ENCODE assay signal across 1 cellular context in genomic region chr1:32964461-32965250, GRCh38.
TF ChIP-seq lines count a peak whose summit lies in the region.

TSS of gene RNF19B (minus strand) at chr1:32964809. CDS start at chr1:32964685, 124 bp downstream.

TF ChIP-seq in HepG2, 621 proteins besides CTCF, POLR2A, EP300 and RAD21 (continued from another document and continues in another):
- TF ChIP-seq ZNF251 (CRISPR knock-in tag; IDR thresholded peaks at IDR 0.05) (no peak), DPF2 (CRISPR knock-in tag; IDR thresholded peaks at IDR 0.05; ENCODE audit: borderline replicate concordance, low read depth) (no peak), ZNF205 (CRISPR knock-in tag; IDR thresholded peaks at IDR 0.05) (peak; percentile 71), ZXDC (CRISPR knock-in tag; IDR thresholded peaks at IDR 0.05) (peak; percentile 50; the same call in 1 of the 2 replicates), TGIF2 (CRISPR knock-in tag; IDR thresholded peaks at IDR 0.05) (no peak), HNRNPLL (IDR thresholded peaks at IDR 0.05; ENCODE audit: low read depth, low read length, poor library complexity, severe bottlenecking) (peak; percentile 90), GPN1 (CRISPR knock-in tag; IDR thresholded peaks at IDR 0.05; ENCODE audit: borderline replicate concordance) (no peak; the same call in 1 of the 2 replicates), DMAP1 (CRISPR knock-in tag; IDR thresholded peaks at IDR 0.05) (no peak; the same call in 1 of the 2 replicates), ZUFSP (CRISPR knock-in tag; IDR thresholded peaks at IDR 0.05; ENCODE audit: borderline replicate concordance) (no peak), KDM1A (CRISPR knock-in tag; IDR thresholded peaks at IDR 0.05) (no peak), KLF11 (CRISPR knock-in tag; IDR thresholded peaks at IDR 0.05) (no peak), RARG (CRISPR knock-in tag; IDR thresholded peaks at IDR 0.05; ENCODE audit: low read depth) (no peak), SATB2 (CRISPR knock-in tag; IDR thresholded peaks at IDR 0.05) (no peak), PHF20 (CRISPR knock-in tag; IDR thresholded peaks at IDR 0.05) (no peak; the same call in 1 of the 2 replicates), E2F2 (CRISPR knock-in tag; IDR thresholded peaks at IDR 0.05; ENCODE audit: borderline replicate concordance) (no peak), ZNF383 (CRISPR knock-in tag; IDR thresholded peaks at IDR 0.05; ENCODE audit: borderline replicate concordance) (no peak), SIN3A (IDR thresholded peaks at IDR 0.05; ENCODE audit: borderline replicate concordance, low read depth, low read length) (peak; percentile 55; the same call in 1 of the 2 replicates), RXRB (CRISPR knock-in tag; IDR thresholded peaks at IDR 0.05; ENCODE audit: borderline replicate concordance) (peak; percentile 56), KDM6A (CRISPR knock-in tag; IDR thresholded peaks at IDR 0.05; ENCODE audit: low read depth) (no peak), DDIT3 (CRISPR knock-in tag; IDR thresholded peaks at IDR 0.05) (no peak), ATM (IDR thresholded peaks at IDR 0.05; ENCODE audit: borderline replicate concordance) (no peak), ZNF768 (CRISPR knock-in tag; IDR thresholded peaks at IDR 0.05) (peak; percentile 67; the same call in 1 of the 2 replicates), ZMYM2 (CRISPR knock-in tag; IDR thresholded peaks at IDR 0.05) (no peak), ZNF713 (CRISPR knock-in tag; IDR thresholded peaks at IDR 0.05) (no peak), SRF (IDR thresholded peaks at IDR 0.05; ENCODE audit: low read depth, low read length) (no peak), THAP9 (CRISPR knock-in tag; IDR thresholded peaks at IDR 0.05; ENCODE audit: borderline replicate concordance) (peak; percentile 28; the same call in 1 of the 2 replicates), ZNF792 (CRISPR knock-in tag; IDR thresholded peaks at IDR 0.05) (peak; percentile 91), CREB1 (IDR thresholded peaks at IDR 0.05) (no peak), CREB1 (CRISPR knock-in tag; IDR thresholded peaks at IDR 0.05) (no peak), SALL2 (CRISPR knock-in tag; IDR thresholded peaks at IDR 0.05) (peak; percentile 72), CEBPB (IDR thresholded peaks at IDR 0.05; ENCODE audit: borderline replicate concordance, low read depth, low read length) (no peak), RARA (CRISPR knock-in tag; IDR thresholded peaks at IDR 0.05) (0 out of 2 replicates have a peak, but pooled peaks have one; percentile 26), IKZF4 (CRISPR knock-in tag; IDR thresholded peaks at IDR 0.05; ENCODE audit: borderline replicate concordance, low read depth, not compliant biosample characterization) (peak; percentile 22), ZNF670 (CRISPR knock-in tag; IDR thresholded peaks at IDR 0.05; ENCODE audit: borderline replicate concordance) (no peak), KLF9 (CRISPR knock-in tag; IDR thresholded peaks at IDR 0.05; ENCODE audit: low read depth) (no peak), ATF7-NPFF (CRISPR knock-in tag; IDR thresholded peaks at IDR 0.05; ENCODE audit: low read depth) (peak; percentile 84; the same call in 1 of the 2 replicates), ZBTB10 (CRISPR knock-in tag; IDR thresholded peaks at IDR 0.05; ENCODE audit: borderline replicate concordance) (no peak), CBX1 (IDR thresholded peaks at IDR 0.05; ENCODE audit: low read depth) (peak; percentile 64), ZSCAN9 (CRISPR knock-in tag; IDR thresholded peaks at IDR 0.05; ENCODE audit: borderline replicate concordance) (peak; percentile 84; the same call in 1 of the 2 replicates)
- TF ChIP-seq, protein P1, sequence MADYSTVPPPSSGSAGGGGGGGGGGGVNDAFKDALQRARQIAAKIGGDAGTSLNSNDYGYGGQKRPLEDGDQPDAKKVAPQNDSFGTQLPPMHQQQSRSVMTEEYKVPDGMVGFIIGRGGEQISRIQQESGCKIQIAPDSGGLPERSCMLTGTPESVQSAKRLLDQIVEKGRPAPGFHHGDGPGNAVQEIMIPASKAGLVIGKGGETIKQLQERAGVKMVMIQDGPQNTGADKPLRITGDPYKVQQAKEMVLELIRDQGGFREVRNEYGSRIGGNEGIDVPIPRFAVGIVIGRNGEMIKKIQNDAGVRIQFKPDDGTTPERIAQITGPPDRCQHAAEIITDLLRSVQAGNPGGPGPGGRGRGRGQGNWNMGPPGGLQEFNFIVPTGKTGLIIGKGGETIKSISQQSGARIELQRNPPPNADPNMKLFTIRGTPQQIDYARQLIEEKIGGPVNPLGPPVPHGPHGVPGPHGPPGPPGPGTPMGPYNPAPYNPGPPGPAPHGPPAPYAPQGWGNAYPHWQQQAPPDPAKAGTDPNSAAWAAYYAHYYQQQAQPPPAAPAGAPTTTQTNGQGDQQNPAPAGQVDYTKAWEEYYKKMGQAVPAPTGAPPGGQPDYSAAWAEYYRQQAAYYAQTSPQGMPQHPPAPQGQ (CRISPR knock-in tag; IDR thresholded peaks at IDR 0.05; ENCODE audit: borderline replicate concordance) = no peak
- TF ChIP-seq, protein P2, sequence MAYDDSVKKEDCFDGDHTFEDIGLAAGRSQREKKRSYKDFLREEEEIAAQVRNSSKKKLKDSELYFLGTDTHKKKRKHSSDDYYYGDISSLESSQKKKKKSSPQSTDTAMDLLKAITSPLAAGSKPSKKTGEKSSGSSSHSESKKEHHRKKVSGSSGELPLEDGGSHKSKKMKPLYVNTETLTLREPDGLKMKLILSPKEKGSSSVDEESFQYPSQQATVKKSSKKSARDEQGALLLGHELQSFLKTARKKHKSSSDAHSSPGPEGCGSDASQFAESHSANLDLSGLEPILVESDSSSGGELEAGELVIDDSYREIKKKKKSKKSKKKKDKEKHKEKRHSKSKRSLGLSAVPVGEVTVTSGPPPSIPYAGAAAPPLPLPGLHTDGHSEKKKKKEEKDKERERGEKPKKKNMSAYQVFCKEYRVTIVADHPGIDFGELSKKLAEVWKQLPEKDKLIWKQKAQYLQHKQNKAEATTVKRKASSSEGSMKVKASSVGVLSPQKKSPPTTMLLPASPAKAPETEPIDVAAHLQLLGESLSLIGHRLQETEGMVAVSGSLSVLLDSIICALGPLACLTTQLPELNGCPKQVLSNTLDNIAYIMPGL (CRISPR knock-in tag; IDR thresholded peaks at IDR 0.05; ENCODE audit: borderline replicate concordance in 1 of 2, low read depth in 1 of 2) = peak in 1 of 2 experiments; percentile 80; a peak in 2 of 4 replicates
- TF ChIP-seq, protein P3, sequence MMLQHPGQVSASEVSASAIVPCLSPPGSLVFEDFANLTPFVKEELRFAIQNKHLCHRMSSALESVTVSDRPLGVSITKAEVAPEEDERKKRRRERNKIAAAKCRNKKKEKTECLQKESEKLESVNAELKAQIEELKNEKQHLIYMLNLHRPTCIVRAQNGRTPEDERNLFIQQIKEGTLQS (CRISPR knock-in tag; IDR thresholded peaks at IDR 0.05) = peak; percentile 30; the same call in 1 of the 2 replicates
- TF ChIP-seq, protein P4, sequence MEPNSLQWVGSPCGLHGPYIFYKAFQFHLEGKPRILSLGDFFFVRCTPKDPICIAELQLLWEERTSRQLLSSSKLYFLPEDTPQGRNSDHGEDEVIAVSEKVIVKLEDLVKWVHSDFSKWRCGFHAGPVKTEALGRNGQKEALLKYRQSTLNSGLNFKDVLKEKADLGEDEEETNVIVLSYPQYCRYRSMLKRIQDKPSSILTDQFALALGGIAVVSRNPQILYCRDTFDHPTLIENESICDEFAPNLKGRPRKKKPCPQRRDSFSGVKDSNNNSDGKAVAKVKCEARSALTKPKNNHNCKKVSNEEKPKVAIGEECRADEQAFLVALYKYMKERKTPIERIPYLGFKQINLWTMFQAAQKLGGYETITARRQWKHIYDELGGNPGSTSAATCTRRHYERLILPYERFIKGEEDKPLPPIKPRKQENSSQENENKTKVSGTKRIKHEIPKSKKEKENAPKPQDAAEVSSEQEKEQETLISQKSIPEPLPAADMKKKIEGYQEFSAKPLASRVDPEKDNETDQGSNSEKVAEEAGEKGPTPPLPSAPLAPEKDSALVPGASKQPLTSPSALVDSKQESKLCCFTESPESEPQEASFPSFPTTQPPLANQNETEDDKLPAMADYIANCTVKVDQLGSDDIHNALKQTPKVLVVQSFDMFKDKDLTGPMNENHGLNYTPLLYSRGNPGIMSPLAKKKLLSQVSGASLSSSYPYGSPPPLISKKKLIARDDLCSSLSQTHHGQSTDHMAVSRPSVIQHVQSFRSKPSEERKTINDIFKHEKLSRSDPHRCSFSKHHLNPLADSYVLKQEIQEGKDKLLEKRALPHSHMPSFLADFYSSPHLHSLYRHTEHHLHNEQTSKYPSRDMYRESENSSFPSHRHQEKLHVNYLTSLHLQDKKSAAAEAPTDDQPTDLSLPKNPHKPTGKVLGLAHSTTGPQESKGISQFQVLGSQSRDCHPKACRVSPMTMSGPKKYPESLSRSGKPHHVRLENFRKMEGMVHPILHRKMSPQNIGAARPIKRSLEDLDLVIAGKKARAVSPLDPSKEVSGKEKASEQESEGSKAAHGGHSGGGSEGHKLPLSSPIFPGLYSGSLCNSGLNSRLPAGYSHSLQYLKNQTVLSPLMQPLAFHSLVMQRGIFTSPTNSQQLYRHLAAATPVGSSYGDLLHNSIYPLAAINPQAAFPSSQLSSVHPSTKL (CRISPR knock-in tag; IDR thresholded peaks at IDR 0.05) = peak; percentile 55
